1 cellular context compared by ENCODE assay signal in the genomic region with DNA sequence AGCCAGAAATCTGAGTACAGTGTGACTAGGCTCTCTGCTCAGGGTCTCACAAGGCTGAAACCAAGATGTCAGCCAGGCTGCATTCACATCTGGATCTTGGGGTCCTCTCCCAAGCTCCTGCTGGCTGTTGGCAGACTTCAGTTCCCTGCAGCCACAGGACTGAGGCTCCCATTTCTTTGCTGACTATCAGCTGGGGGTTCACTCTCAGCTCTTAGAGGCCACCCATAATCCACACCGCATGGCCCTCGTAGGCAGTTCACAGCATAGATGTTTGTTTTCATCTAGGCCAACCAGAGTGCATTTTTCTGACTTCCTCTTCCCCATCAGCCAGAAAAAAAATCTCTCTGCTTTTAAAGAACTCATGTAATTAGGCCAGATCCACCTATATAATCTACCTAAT.
TF ChIP-seq lines count a peak whose summit lies in the region.

No MANE protein-coding gene starts in this region.

TF ChIP-seq in GM23338, 12 proteins besides CTCF, POLR2A, EP300 and RAD21 (continued from another document):
- TF ChIP-seq, protein P1, sequence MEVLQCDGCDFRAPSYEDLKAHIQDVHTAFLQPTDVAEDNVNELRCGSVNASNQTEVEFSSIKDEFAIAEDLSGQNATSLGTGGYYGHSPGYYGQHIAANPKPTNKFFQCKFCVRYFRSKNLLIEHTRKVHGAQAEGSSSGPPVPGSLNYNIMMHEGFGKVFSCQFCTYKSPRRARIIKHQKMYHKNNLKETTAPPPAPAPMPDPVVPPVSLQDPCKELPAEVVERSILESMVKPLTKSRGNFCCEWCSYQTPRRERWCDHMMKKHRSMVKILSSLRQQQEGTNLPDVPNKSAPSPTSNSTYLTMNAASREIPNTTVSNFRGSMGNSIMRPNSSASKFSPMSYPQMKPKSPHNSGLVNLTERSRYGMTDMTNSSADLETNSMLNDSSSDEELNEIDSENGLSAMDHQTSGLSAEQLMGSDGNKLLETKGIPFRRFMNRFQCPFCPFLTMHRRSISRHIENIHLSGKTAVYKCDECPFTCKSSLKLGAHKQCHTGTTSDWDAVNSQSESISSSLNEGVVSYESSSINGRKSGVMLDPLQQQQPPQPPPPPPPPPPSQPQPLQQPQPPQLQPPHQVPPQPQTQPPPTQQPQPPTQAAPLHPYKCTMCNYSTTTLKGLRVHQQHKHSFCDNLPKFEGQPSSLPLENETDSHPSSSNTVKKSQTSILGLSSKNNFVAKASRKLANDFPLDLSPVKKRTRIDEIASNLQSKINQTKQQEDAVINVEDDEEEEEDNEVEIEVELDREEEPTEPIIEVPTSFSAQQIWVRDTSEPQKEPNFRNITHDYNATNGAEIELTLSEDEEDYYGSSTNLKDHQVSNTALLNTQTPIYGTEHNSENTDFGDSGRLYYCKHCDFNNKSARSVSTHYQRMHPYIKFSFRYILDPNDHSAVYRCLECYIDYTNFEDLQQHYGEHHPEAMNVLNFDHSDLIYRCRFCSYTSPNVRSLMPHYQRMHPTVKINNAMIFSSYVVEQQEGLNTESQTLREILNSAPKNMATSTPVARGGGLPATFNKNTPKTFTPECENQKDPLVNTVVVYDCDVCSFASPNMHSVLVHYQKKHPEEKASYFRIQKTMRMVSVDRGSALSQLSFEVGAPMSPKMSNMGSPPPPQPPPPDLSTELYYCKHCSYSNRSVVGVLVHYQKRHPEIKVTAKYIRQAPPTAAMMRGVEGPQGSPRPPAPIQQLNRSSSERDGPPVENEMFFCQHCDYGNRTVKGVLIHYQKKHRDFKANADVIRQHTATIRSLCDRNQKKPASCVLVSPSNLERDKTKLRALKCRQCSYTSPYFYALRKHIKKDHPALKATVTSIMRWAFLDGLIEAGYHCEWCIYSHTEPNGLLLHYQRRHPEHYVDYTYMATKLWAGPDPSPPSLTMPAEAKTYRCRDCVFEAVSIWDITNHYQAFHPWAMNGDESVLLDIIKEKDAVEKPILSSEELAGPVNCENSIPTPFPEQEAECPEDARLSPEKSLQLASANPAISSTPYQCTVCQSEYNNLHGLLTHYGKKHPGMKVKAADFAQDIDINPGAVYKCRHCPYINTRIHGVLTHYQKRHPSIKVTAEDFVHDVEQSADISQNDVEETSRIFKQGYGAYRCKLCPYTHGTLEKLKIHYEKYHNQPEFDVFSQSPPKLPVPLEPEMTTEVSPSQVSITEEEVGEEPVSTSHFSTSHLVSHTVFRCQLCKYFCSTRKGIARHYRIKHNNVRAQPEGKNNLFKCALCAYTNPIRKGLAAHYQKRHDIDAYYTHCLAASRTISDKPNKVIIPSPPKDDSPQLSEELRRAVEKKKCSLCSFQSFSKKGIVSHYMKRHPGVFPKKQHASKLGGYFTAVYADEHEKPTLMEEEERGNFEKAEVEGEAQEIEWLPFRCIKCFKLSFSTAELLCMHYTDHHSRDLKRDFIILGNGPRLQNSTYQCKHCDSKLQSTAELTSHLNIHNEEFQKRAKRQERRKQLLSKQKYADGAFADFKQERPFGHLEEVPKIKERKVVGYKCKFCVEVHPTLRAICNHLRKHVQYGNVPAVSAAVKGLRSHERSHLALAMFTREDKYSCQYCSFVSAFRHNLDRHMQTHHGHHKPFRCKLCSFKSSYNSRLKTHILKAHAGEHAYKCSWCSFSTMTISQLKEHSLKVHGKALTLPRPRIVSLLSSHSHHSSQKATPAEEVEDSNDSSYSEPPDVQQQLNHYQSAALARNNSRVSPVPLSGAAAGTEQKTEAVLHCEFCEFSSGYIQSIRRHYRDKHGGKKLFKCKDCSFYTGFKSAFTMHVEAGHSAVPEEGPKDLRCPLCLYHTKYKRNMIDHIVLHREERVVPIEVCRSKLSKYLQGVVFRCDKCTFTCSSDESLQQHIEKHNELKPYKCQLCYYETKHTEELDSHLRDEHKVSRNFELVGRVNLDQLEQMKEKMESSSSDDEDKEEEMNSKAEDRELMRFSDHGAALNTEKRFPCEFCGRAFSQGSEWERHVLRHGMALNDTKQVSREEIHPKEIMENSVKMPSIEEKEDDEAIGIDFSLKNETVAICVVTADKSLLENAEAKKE (CRISPR knock-in tag; IDR thresholded peaks at IDR 0.05): no peak
- TF ChIP-seq, protein P2, sequence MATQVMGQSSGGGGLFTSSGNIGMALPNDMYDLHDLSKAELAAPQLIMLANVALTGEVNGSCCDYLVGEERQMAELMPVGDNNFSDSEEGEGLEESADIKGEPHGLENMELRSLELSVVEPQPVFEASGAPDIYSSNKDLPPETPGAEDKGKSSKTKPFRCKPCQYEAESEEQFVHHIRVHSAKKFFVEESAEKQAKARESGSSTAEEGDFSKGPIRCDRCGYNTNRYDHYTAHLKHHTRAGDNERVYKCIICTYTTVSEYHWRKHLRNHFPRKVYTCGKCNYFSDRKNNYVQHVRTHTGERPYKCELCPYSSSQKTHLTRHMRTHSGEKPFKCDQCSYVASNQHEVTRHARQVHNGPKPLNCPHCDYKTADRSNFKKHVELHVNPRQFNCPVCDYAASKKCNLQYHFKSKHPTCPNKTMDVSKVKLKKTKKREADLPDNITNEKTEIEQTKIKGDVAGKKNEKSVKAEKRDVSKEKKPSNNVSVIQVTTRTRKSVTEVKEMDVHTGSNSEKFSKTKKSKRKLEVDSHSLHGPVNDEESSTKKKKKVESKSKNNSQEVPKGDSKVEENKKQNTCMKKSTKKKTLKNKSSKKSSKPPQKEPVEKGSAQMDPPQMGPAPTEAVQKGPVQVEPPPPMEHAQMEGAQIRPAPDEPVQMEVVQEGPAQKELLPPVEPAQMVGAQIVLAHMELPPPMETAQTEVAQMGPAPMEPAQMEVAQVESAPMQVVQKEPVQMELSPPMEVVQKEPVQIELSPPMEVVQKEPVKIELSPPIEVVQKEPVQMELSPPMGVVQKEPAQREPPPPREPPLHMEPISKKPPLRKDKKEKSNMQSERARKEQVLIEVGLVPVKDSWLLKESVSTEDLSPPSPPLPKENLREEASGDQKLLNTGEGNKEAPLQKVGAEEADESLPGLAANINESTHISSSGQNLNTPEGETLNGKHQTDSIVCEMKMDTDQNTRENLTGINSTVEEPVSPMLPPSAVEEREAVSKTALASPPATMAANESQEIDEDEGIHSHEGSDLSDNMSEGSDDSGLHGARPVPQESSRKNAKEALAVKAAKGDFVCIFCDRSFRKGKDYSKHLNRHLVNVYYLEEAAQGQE (IDR thresholded peaks at IDR 0.05; ENCODE audit: unreplicated experiment): no peak
- TF ChIP-seq ZNF114 (CRISPR knock-in tag; IDR thresholded peaks at IDR 0.05): no peak
